ENCODE assay signal across 1 cellular context in the genomic region with DNA sequence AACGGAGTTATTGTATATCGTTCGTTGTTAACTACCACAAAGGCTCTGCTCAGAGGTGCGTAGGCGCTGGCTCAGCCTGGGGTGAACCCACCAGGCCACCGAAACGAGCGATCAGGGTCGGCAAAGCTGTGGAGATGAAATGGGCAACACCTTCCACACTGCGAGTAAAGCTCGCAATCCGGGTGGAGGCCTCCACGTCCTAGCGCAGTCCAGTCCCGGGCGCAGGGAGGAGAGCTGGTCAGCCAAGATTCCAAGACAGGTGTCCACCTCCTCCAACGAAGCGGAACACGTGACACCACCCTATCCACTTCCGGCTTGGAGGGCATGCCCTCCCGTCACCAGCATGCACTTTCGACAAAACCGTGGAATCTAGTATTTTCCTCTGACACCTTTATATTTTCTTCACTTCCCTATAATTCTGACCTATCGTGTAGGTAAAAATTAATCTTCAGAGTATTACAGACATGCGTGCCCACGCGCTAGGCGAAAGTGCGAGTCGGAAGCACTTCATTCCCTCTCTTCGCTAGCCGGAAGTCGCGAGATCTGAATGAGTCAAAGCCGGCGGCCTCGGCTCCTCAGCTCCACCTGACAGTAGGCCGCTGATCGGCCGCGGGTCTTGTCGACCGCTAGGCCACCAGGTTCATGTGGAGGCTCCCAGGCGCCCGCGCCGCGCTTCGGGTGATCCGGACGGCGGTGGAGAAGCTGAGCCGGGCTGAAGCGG.
TF ChIP-seq lines count a peak whose summit lies in the region.

A gene with protein sequence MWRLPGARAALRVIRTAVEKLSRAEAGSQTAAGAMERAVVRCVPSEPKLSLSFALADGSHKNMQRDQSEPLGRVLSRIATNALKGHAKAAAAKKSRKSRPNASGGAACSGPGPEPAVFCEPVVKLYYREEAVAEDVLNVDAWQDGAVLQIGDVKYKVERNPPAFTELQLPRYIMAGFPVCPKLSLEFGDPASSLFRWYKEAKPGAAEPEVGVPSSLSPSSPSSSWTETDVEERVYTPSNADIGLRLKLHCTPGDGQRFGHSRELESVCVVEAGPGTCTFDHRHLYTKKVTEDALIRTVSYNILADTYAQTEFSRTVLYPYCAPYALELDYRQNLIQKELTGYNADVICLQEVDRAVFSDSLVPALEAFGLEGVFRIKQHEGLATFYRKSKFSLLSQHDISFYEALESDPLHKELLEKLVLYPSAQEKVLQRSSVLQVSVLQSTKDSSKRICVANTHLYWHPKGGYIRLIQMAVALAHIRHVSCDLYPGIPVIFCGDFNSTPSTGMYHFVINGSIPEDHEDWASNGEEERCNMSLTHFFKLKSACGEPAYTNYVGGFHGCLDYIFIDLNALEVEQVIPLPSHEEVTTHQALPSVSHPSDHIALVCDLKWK (plus strand): TSS at position 537 of the 721 bp plus-strand sequence. CDS start 106 bp downstream, at position 643.

TF ChIP-seq in K562, 482 proteins besides CTCF, POLR2A, EP300 and RAD21 (continued from another document and continues in another):
- TF ChIP-seq, protein P1, sequence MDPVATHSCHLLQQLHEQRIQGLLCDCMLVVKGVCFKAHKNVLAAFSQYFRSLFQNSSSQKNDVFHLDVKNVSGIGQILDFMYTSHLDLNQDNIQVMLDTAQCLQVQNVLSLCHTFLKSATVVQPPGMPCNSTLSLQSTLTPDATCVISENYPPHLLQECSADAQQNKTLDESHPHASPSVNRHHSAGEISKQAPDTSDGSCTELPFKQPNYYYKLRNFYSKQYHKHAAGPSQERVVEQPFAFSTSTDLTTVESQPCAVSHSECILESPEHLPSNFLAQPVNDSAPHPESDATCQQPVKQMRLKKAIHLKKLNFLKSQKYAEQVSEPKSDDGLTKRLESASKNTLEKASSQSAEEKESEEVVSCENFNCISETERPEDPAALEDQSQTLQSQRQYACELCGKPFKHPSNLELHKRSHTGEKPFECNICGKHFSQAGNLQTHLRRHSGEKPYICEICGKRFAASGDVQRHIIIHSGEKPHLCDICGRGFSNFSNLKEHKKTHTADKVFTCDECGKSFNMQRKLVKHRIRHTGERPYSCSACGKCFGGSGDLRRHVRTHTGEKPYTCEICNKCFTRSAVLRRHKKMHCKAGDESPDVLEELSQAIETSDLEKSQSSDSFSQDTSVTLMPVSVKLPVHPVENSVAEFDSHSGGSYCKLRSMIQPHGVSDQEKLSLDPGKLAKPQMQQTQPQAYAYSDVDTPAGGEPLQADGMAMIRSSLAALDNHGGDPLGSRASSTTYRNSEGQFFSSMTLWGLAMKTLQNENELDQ (CRISPR knock-in tag; IDR thresholded peaks at IDR 0.05; ENCODE audit: borderline replicate concordance): 0 out of 2 replicates have a peak, but pooled peaks have one; percentile 29
- TF ChIP-seq SAP30 (IDR thresholded peaks at IDR 0.05; ENCODE audit: borderline replicate concordance, insufficient read depth, low read depth, low read length, poor library complexity, severe bottlenecking) (peak; percentile 75), ZNF75A (CRISPR knock-in tag; IDR thresholded peaks at IDR 0.05) (no peak), CCAR2 (IDR thresholded peaks at IDR 0.05; ENCODE audit: low read depth, low read length) (no peak), PPARD (CRISPR knock-in tag; IDR thresholded peaks at IDR 0.05) (no peak), ELF4 (CRISPR knock-in tag; IDR thresholded peaks at IDR 0.05) (peak; percentile 83; the same call in 1 of the 2 replicates), HNRNPK (IDR thresholded peaks at IDR 0.05; ENCODE audit: low read depth, low read length, poor library complexity, severe bottlenecking) (no peak), NBN (IDR thresholded peaks at IDR 0.05; ENCODE audit: low read depth) (no peak), SMARCB1 (IDR thresholded peaks at IDR 0.05; ENCODE audit: insufficient read length, low read depth) (no peak), CHD2 (IDR thresholded peaks at IDR 0.05; ENCODE audit: low read depth, low read length) (peak; percentile 94), SIX5 (IDR thresholded peaks at IDR 0.05; ENCODE audit: borderline replicate concordance in 1 of 2, insufficient read depth in 1 of 2, low read depth in 1 of 2, low read length in 2 of 2) (0 out of 4 replicates have a peak, but pooled peaks of 1 of the 2 experiments have one; percentile 14), MAFG (tag; conservative IDR thresholded peaks at IDR 0.05) (no peak), ZBTB17 (CRISPR knock-in tag; IDR thresholded peaks at IDR 0.05) (0 out of 2 replicates have a peak, but pooled peaks have one; percentile 34), PHTF2 (CRISPR knock-in tag; IDR thresholded peaks at IDR 0.05) (no peak), TGIF2 (CRISPR knock-in tag; IDR thresholded peaks at IDR 0.05) (no peak), CC2D1A (IDR thresholded peaks at IDR 0.05) (peak; percentile 92), NRF1 (conservative IDR thresholded peaks at IDR 0.05 in 1 of 2, IDR thresholded peaks at IDR 0.05 in 1 of 2) (0 out of 4 replicates have a peak, but pooled peaks of 1 of the 2 experiments have one; percentile 22), TAF7 (tag; IDR thresholded peaks at IDR 0.05) (no peak), FOS (IDR thresholded peaks at IDR 0.05; ENCODE audit: extremely low read depth, insufficient read length) (no peak), ZNF584 (CRISPR knock-in tag; IDR thresholded peaks at IDR 0.05; ENCODE audit: low read depth) (0 out of 2 replicates have a peak, but pooled peaks have one; percentile 38), TAF15 (IDR thresholded peaks at IDR 0.05; ENCODE audit: low read depth, low read length) (no peak), ZNF175 (CRISPR knock-in tag; IDR thresholded peaks at IDR 0.05; ENCODE audit: low read depth) (peak; percentile 85), U2AF1 (optimal IDR thresholded peaks at IDR 0.05; ENCODE audit: low read depth, low read length) (no peak), RUNX1 (IDR thresholded peaks at IDR 0.05; ENCODE audit: low read depth) (no peak), POLR2AphosphoS2 (IDR thresholded peaks at IDR 0.05; ENCODE audit: low read length) (no peak), ZC3H11A (IDR thresholded peaks at IDR 0.05; ENCODE audit: low read depth, low read length) (no peak), SLC30A9 (CRISPR knock-in tag; IDR thresholded peaks at IDR 0.05) (no peak)
- TF ChIP-seq, protein P2, sequence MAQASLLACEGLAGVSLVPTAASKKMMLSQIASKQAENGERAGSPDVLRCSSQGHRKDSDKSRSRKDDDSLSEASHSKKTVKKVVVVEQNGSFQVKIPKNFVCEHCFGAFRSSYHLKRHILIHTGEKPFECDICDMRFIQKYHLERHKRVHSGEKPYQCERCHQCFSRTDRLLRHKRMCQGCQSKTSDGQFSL (CRISPR knock-in tag; IDR thresholded peaks at IDR 0.05): no peak
- TF ChIP-seq, protein P2 (tag; IDR thresholded peaks at IDR 0.05): peak in 1 of 2 experiments; percentile 50; a peak in 1 of 4 replicates
- TF ChIP-seq, protein P3, sequence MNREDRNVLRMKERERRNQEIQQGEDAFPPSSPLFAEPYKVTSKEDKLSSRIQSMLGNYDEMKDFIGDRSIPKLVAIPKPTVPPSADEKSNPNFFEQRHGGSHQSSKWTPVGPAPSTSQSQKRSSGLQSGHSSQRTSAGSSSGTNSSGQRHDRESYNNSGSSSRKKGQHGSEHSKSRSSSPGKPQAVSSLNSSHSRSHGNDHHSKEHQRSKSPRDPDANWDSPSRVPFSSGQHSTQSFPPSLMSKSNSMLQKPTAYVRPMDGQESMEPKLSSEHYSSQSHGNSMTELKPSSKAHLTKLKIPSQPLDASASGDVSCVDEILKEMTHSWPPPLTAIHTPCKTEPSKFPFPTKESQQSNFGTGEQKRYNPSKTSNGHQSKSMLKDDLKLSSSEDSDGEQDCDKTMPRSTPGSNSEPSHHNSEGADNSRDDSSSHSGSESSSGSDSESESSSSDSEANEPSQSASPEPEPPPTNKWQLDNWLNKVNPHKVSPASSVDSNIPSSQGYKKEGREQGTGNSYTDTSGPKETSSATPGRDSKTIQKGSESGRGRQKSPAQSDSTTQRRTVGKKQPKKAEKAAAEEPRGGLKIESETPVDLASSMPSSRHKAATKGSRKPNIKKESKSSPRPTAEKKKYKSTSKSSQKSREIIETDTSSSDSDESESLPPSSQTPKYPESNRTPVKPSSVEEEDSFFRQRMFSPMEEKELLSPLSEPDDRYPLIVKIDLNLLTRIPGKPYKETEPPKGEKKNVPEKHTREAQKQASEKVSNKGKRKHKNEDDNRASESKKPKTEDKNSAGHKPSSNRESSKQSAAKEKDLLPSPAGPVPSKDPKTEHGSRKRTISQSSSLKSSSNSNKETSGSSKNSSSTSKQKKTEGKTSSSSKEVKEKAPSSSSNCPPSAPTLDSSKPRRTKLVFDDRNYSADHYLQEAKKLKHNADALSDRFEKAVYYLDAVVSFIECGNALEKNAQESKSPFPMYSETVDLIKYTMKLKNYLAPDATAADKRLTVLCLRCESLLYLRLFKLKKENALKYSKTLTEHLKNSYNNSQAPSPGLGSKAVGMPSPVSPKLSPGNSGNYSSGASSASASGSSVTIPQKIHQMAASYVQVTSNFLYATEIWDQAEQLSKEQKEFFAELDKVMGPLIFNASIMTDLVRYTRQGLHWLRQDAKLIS (CRISPR knock-in tag; IDR thresholded peaks at IDR 0.05): no peak
- TF ChIP-seq, protein P4, sequence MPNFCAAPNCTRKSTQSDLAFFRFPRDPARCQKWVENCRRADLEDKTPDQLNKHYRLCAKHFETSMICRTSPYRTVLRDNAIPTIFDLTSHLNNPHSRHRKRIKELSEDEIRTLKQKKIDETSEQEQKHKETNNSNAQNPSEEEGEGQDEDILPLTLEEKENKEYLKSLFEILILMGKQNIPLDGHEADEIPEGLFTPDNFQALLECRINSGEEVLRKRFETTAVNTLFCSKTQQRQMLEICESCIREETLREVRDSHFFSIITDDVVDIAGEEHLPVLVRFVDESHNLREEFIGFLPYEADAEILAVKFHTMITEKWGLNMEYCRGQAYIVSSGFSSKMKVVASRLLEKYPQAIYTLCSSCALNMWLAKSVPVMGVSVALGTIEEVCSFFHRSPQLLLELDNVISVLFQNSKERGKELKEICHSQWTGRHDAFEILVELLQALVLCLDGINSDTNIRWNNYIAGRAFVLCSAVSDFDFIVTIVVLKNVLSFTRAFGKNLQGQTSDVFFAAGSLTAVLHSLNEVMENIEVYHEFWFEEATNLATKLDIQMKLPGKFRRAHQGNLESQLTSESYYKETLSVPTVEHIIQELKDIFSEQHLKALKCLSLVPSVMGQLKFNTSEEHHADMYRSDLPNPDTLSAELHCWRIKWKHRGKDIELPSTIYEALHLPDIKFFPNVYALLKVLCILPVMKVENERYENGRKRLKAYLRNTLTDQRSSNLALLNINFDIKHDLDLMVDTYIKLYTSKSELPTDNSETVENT (CRISPR knock-in tag; IDR thresholded peaks at IDR 0.05): no peak
- TF ChIP-seq, protein P5, sequence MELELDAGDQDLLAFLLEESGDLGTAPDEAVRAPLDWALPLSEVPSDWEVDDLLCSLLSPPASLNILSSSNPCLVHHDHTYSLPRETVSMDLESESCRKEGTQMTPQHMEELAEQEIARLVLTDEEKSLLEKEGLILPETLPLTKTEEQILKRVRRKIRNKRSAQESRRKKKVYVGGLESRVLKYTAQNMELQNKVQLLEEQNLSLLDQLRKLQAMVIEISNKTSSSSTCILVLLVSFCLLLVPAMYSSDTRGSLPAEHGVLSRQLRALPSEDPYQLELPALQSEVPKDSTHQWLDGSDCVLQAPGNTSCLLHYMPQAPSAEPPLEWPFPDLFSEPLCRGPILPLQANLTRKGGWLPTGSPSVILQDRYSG (tag; conservative IDR thresholded peaks at IDR 0.05; ENCODE audit: low read depth): peak; percentile 91
- TF ChIP-seq, protein P6, sequence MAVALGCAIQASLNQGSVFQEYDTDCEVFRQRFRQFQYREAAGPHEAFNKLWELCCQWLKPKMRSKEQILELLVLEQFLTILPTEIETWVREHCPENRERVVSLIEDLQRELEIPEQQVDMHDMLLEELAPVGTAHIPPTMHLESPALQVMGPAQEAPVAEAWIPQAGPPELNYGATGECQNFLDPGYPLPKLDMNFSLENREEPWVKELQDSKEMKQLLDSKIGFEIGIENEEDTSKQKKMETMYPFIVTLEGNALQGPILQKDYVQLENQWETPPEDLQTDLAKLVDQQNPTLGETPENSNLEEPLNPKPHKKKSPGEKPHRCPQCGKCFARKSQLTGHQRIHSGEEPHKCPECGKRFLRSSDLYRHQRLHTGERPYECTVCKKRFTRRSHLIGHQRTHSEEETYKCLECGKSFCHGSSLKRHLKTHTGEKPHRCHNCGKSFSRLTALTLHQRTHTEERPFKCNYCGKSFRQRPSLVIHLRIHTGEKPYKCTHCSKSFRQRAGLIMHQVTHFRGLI (CRISPR knock-in tag; IDR thresholded peaks at IDR 0.05): peak; percentile 64
- TF ChIP-seq, protein P7, sequence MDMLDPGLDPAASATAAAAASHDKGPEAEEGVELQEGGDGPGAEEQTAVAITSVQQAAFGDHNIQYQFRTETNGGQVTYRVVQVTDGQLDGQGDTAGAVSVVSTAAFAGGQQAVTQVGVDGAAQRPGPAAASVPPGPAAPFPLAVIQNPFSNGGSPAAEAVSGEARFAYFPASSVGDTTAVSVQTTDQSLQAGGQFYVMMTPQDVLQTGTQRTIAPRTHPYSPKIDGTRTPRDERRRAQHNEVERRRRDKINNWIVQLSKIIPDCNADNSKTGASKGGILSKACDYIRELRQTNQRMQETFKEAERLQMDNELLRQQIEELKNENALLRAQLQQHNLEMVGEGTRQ (CRISPR knock-in tag; IDR thresholded peaks at IDR 0.05): peak; percentile 94
- TF ChIP-seq, protein P8, sequence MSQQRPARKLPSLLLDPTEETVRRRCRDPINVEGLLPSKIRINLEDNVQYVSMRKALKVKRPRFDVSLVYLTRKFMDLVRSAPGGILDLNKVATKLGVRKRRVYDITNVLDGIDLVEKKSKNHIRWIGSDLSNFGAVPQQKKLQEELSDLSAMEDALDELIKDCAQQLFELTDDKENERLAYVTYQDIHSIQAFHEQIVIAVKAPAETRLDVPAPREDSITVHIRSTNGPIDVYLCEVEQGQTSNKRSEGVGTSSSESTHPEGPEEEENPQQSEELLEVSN (IDR thresholded peaks at IDR 0.05; ENCODE audit: borderline replicate concordance in 1 of 2, extremely low read depth in 1 of 2, insufficient read depth in 1 of 2, insufficient read length in 1 of 2, low read depth in 1 of 2, low read length in 1 of 2, poor library complexity in 1 of 2, severe bottlenecking in 1 of 2): peak; percentile 88 to 93
- TF ChIP-seq, protein P9, sequence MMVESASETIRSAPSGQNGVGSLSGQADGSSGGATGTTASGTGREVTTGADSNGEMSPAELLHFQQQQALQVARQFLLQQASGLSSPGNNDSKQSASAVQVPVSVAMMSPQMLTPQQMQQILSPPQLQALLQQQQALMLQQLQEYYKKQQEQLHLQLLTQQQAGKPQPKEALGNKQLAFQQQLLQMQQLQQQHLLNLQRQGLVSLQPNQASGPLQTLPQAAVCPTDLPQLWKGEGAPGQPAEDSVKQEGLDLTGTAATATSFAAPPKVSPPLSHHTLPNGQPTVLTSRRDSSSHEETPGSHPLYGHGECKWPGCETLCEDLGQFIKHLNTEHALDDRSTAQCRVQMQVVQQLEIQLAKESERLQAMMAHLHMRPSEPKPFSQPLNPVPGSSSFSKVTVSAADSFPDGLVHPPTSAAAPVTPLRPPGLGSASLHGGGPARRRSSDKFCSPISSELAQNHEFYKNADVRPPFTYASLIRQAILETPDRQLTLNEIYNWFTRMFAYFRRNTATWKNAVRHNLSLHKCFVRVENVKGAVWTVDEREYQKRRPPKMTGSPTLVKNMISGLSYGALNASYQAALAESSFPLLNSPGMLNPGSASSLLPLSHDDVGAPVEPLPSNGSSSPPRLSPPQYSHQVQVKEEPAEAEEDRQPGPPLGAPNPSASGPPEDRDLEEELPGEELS (CRISPR knock-in tag; IDR thresholded peaks at IDR 0.05; ENCODE audit: borderline replicate concordance): peak; percentile 75; the same call in 1 of the 2 replicates
